Comparison of ENCODE assay signal across 11 cellular contexts in genomic region chr5:149617760-149618306, GRCh38. TPM values are rescaled to one million over a fixed set of nuclear protein-coding genes. Genes with fewer than 3 reads are reported as not detected.
DNase-seq lines count a peak whose midpoint lies in the region; ATAC-seq, FAIRE-seq and TF ChIP-seq lines count a peak whose summit lies in the region.
"Had no signal": no experiment of that assay in that cellular context is flagged by ENCODE, and none has a peak within 500 bp of the region (broad histone marks: within the 10 kb centered on the region; RNA-seq: fewer than 3 reads in every experiment).

No MANE protein-coding gene starts in this region.

- no peak for TF ChIP-seq POLR2A in GM12892 (IDR thresholded peaks at IDR 0.05; ENCODE audit: low read depth, low read length)

- no peak overlapping the region for H4K8ac ChIP-seq in neuronal stem cell (ENCODE audit: low read depth, low read length)

- H3K9me3 ChIP-seq in astrocyte (ENCODE audit: insufficient read depth, low read depth, low read length) (no peaks in the 10 kb centered on the region), neuronal stem cell (replicated peaks in 1 of 2; ENCODE audit: control insufficient read depth in 2 of 2, insufficient read depth in 1 of 2, low read depth in 1 of 2, low read length in 2 of 2) (no peaks in the 10 kb centered on the region)
- H3K9me3 ChIP-seq in naive thymus-derived CD4-positive, alpha-beta T cell (ENCODE audit: control insufficient read depth in 2 of 3, low read length in 3 of 3), result no peaks in the 10 kb centered on the region

- no CpG with 5 or more reads among the region's 12 CpGs for WGBS in neuronal stem cell (ENCODE audit: extremely low coverage in 2 of 2, insufficient read length in 2 of 2, insufficient replicate concordance in 1 of 2), 2 donors

- H2AFZ ChIP-seq in astrocyte (ENCODE audit: low read depth, low read length) (no peak overlapping the region), neuronal stem cell (ENCODE audit: low read length) (no peak overlapping the region)
- H2AFZ ChIP-seq: hepatocyte had no signal

- H3K9ac ChIP-seq in astrocyte (ENCODE audit: low read length), result no peak overlapping the region
- H3K9ac ChIP-seq in neuronal stem cell (ENCODE audit: low read depth, low read length, poor library complexity), result no peak overlapping the region

- peak overlapping the region; percentile 75 for H3K27ac Mint-ChIP-seq in astrocyte (ENCODE audit: unreplicated experiment)
- H3K27ac Mint-ChIP-seq in naive thymus-derived CD4-positive, alpha-beta T cell, result peak overlapping the region in 1 of 9 donors; percentile 9
- H3K27ac Mint-ChIP-seq: CD4-positive, alpha-beta T cell had no signal

- no peak overlapping the region for H2AK5ac ChIP-seq in neuronal stem cell (ENCODE audit: low read depth, low read length)

- H2BK15ac ChIP-seq in neuronal stem cell (ENCODE audit: low read length), result no peak overlapping the region

- POLR2A ChIA-PET in naive thymus-derived CD4-positive, alpha-beta T cell (lab: Charles Lee), result no interaction called here

- H3K18ac ChIP-seq in neuronal stem cell (ENCODE audit: low read length), result peak overlapping the region; percentile 34

- DNase-seq in GM12892 (ENCODE audit: insufficient read length) (no peak), astrocyte (ENCODE audit: low read depth) (no peak), neuronal stem cell (ENCODE audit: low spot score) (no peak), 8988T (no peak), head of caudate nucleus (no peak)
- no peak for DNase-seq in activated CD4-positive, alpha-beta T cell treated with anti-CD3 and anti-CD28 coated beads, Interleukin-2, amount 50 U/mL, for 4 hours
- no peak for DNase-seq in naive thymus-derived CD4-positive, alpha-beta T cell
- DNase-seq: CD4-positive, alpha-beta T cell had no signal

- FAIRE-seq in GM12892 (lab: Jason Lieb, UNC) (peak; percentile 77), astrocyte (lab: Jason Lieb, UNC) (no peak)

- no peaks in the 10 kb centered on the region for H3K36me3 ChIP-seq in astrocyte (ENCODE audit: insufficient read depth, low read length)
- H3K36me3 ChIP-seq in neuronal stem cell (replicated peaks in 1 of 2; ENCODE audit: control insufficient read depth in 2 of 2, insufficient read depth in 2 of 2, low read length in 2 of 2), result no peaks in the 10 kb centered on the region
- no peaks in the 10 kb centered on the region for H3K36me3 ChIP-seq in naive thymus-derived CD4-positive, alpha-beta T cell (ENCODE audit: control insufficient read depth in 2 of 3, insufficient read depth in 3 of 3, low read length in 3 of 3)

- H4K20me1 ChIP-seq in astrocyte (ENCODE audit: insufficient read depth, low read length), result no peaks in the 10 kb centered on the region

- no peak overlapping the region for H2BK12ac ChIP-seq in neuronal stem cell (ENCODE audit: low read length)

- TF ChIP-seq CTCF in astrocyte (IDR thresholded peaks at IDR 0.05; ENCODE audit: insufficient read depth, low read depth, low read length), result no peak

- peak; percentile 52 for ATAC-seq in HG03175 (IDR thresholded peaks at IDR 0.05; ENCODE audit: unreplicated experiment)
- no peak for ATAC-seq in naive thymus-derived CD4-positive, alpha-beta T cell

- no peaks in the 10 kb centered on the region for H3K79me2 ChIP-seq in astrocyte (ENCODE audit: insufficient read depth, low read length)
- H3K79me2 ChIP-seq: hepatocyte had no signal

- no peaks in the 10 kb centered on the region for H3K79me1 ChIP-seq in neuronal stem cell (ENCODE audit: low read depth, low read length)

- CTCF ChIA-PET in naive thymus-derived CD4-positive, alpha-beta T cell (lab: Charles Lee), result no interaction called here

- H3K9me3 Mint-ChIP-seq in astrocyte (ENCODE audit: unreplicated experiment), result no peaks in the 10 kb centered on the region
- H3K9me3 Mint-ChIP-seq in naive thymus-derived CD4-positive, alpha-beta T cell, result no peaks in the 10 kb centered on the region
- H3K9me3 Mint-ChIP-seq: CD4-positive, alpha-beta T cell; stimulated activated naive CD8-positive, alpha-beta T cell treated with anti-CD3 and anti-CD28 coated beads, Interleukin-15, amount 100 ng/mL, for 72 hours had no signal

- H3K23ac ChIP-seq in neuronal stem cell (ENCODE audit: low read depth, low read length, poor library complexity), result no peak overlapping the region

- peaks cover 9% of the 10 kb centered on the region for H3K36me3 Mint-ChIP-seq in astrocyte (ENCODE audit: low read depth, unreplicated experiment)
- no peaks in the 10 kb centered on the region for H3K36me3 Mint-ChIP-seq in naive thymus-derived CD4-positive, alpha-beta T cell

- H3K4me2 ChIP-seq in astrocyte (ENCODE audit: low read length), result no peak overlapping the region
- H3K4me2 ChIP-seq in neuronal stem cell (ENCODE audit: insufficient read depth, low read length, poor library complexity, severe bottlenecking), result no peak overlapping the region
- H3K4me2 ChIP-seq: hepatocyte had no signal

- H2BK5ac ChIP-seq in neuronal stem cell (ENCODE audit: low read length), result no peak overlapping the region

- H3K4ac ChIP-seq in neuronal stem cell (ENCODE audit: low read length), result no peak overlapping the region

- intact Hi-C loops in naive thymus-derived CD4-positive, alpha-beta T cell (cut with micrococcal nuclease), result loop anchor here (1.0 to 5.0 kb wide), 4 partner anchors 36 to 236 kb away; partner anchors contain the start of gene ARHGEF37 (in 1 of the 2)
- intact Hi-C loops in head of caudate nucleus (cut with DNase I), result no loop called here

- peaks cover 7% of the 10 kb centered on the region for H3K4me1 Mint-ChIP-seq in astrocyte (ENCODE audit: low read depth, unreplicated experiment)
- H3K4me1 Mint-ChIP-seq in naive thymus-derived CD4-positive, alpha-beta T cell, result peaks cover 0 to 15% (median 0%) of the 10 kb centered on the region in 7 donors

- H3K27me3 ChIP-seq in astrocyte (ENCODE audit: insufficient read depth, low read length) (peaks cover 2% of the 10 kb centered on the region), neuronal stem cell (ENCODE audit: control insufficient read depth in 3 of 3, insufficient read depth in 3 of 3, low read depth in 1 of 3, low read length in 3 of 3) (no peaks in the 10 kb centered on the region)
- no peaks in the 10 kb centered on the region for H3K27me3 ChIP-seq in naive thymus-derived CD4-positive, alpha-beta T cell (ENCODE audit: control insufficient read depth in 2 of 2, insufficient read depth in 2 of 2, low read length in 2 of 2)
- H3K27me3 ChIP-seq: hepatocyte had no signal

- peaks cover 5% of the 10 kb centered on the region for H3K27me3 Mint-ChIP-seq in astrocyte (ENCODE audit: low read depth, unreplicated experiment)
- H3K27me3 Mint-ChIP-seq in naive thymus-derived CD4-positive, alpha-beta T cell, result no peaks in the 10 kb centered on the region
- H3K27me3 Mint-ChIP-seq: CD4-positive, alpha-beta T cell; stimulated activated naive CD8-positive, alpha-beta T cell treated with anti-CD3 and anti-CD28 coated beads, Interleukin-15, amount 100 ng/mL, for 72 hours had no signal

- H3K4me3 ChIP-seq in astrocyte (ENCODE audit: insufficient read depth, low read depth, low read length) (no peak overlapping the region), neuronal stem cell (ENCODE audit: low read length in 2 of 2) (no peak overlapping the region)
- no peak overlapping the region for H3K4me3 ChIP-seq in naive thymus-derived CD4-positive, alpha-beta T cell (ENCODE audit: low read length)
- H3K4me3 ChIP-seq: hepatocyte had no signal

- H3K4me1 ChIP-seq in astrocyte (ENCODE audit: insufficient read depth, low read length), result peaks cover 6% of the 10 kb centered on the region
- peaks cover 0 to 1% of the 10 kb centered on the region in 2 donors for H3K4me1 ChIP-seq in neuronal stem cell (ENCODE audit: control insufficient read depth in 2 of 2, insufficient read depth in 1 of 2, low read depth in 1 of 2, low read length in 2 of 2)
- no peaks in the 10 kb centered on the region for H3K4me1 ChIP-seq in naive thymus-derived CD4-positive, alpha-beta T cell (ENCODE audit: control insufficient read depth in 2 of 2, insufficient read depth in 2 of 2, low read length in 2 of 2)

- no peak overlapping the region for H3K4me3 Mint-ChIP-seq in astrocyte (ENCODE audit: unreplicated experiment)
- H3K4me3 Mint-ChIP-seq in naive thymus-derived CD4-positive, alpha-beta T cell, result no peak overlapping the region
- H3K4me3 Mint-ChIP-seq: CD4-positive, alpha-beta T cell; stimulated activated naive CD8-positive, alpha-beta T cell treated with anti-CD3 and anti-CD28 coated beads, Interleukin-15, amount 100 ng/mL, for 72 hours had no signal

- no peak overlapping the region for H3K14ac ChIP-seq in neuronal stem cell (ENCODE audit: low read length)

- H2BK120ac ChIP-seq in neuronal stem cell (ENCODE audit: low read depth, low read length), result no peak overlapping the region

- H3K27ac ChIP-seq in astrocyte (ENCODE audit: low read depth, low read length), result no peak overlapping the region
- no peak overlapping the region for H3K27ac ChIP-seq in neuronal stem cell (replicated peaks; ENCODE audit: low read length)
- H3K27ac ChIP-seq in naive thymus-derived CD4-positive, alpha-beta T cell (ENCODE audit: low read depth, low read length), result no peak overlapping the region

- no peak overlapping the region for H4K91ac ChIP-seq in neuronal stem cell (ENCODE audit: low read depth, low read length, poor library complexity)

RNA-seq across cellular contexts. Expression of gene ARHGEF37, which starts 36.5 kb away (rescaled TPM):
- polyA plus RNA-seq in GM12892 (2012; ENCODE audit: missing spikeins), result 0.61 TPM
- 1.4 and 2.3 TPM in 2 replicates for total RNA-seq in astrocyte
- polyA plus RNA-seq in neuronal stem cell (2013, experiment 1 of 2), result 0.43 TPM
- polyA plus RNA-seq in neuronal stem cell (2013, experiment 2 of 2), result 0.51 TPM
- total RNA-seq in naive thymus-derived CD4-positive, alpha-beta T cell, result 1 to 10 TPM in 1 of 5 experiments, under 1 TPM in 3, not detected in 1; 0.43 to 1.8 (median 0.80) TPM
- under 1 TPM; 0.46 to 0.47 TPM for polyA plus RNA-seq in naive thymus-derived CD4-positive, alpha-beta T cell
